ENCODE assay signal across 29 cellular contexts in genomic region chr6:25916330-25916729, GRCh38. TPM values are rescaled to one million over a fixed set of nuclear protein-coding genes. Genes with fewer than 3 reads are reported as not detected.
DNase-seq lines count a peak whose midpoint lies in the region; ATAC-seq, FAIRE-seq and TF ChIP-seq lines count a peak whose summit lies in the region.
"Had no signal": no experiment of that assay in that cellular context is flagged by ENCODE, and none has a peak within 500 bp of the region (broad histone marks: within the 10 kb centered on the region; RNA-seq: fewer than 3 reads in every experiment).

No MANE protein-coding gene starts in this region.

- H3K27ac ChIP-seq in HepG2 (ENCODE audit: extremely low read length, insufficient read depth, low read length) = no peak overlapping the region
- no peak overlapping the region for H3K27ac ChIP-seq in right lobe of liver
- no peak overlapping the region for H3K27ac ChIP-seq in K562 (ENCODE audit: extremely low read depth, low read depth, low read length)
- H3K27ac ChIP-seq: BLaER1 had no signal

- TF ChIP-seq POLR2A in HepG2 (IDR thresholded peaks at IDR 0.05; ENCODE audit: insufficient read depth in 1 of 2, low read depth in 2 of 2, low read length in 2 of 2) = no peak
- no peak for TF ChIP-seq POLR2A in right lobe of liver (IDR thresholded peaks at IDR 0.05)
- no peak for TF ChIP-seq POLR2A in K562 (conservative IDR thresholded peaks at IDR 0.05)

- no peaks in the 10 kb centered on the region for H3K9me1 ChIP-seq in K562 (ENCODE audit: control insufficient read depth, insufficient read depth, low read length)

- TF ChIP-seq CTCF in HepG2 (CRISPR knock-in tag; IDR thresholded peaks at IDR 0.05) = no peak
- no peak for TF ChIP-seq CTCF in right lobe of liver (IDR thresholded peaks at IDR 0.05)
- no peak for TF ChIP-seq CTCF in K562 (IDR thresholded peaks at IDR 0.05 in 2 of 3, conservative IDR thresholded peaks at IDR 0.05 in 1 of 3; ENCODE audit: insufficient read depth in 2 of 3, low read depth in 1 of 3, low read length in 3 of 3)
- TF ChIP-seq CTCF in foreskin fibroblast (IDR thresholded peaks at IDR 0.05; ENCODE audit: low read depth, low read length) = no peak

- POLR2A ChIA-PET in HepG2 (lab: Yijun Ruan, JAX) = interaction anchor here (0.7 to 2.6 kb wide), 3 partner anchors 9 to 16 kb away, joined by 3 to 9 read pairs (median 5); no protein-coding TSS in a partner anchor
- POLR2A ChIA-PET in K562 (lab: Yijun Ruan, JAX) = interaction anchor here (0.6 to 1.9 kb wide), 3 partner anchors 10 to 212 kb away, joined by 3 to 7 read pairs (median 4); no protein-coding TSS in a partner anchor

- intact Hi-C loops in HepG2 (cut with micrococcal nuclease; ENCODE audit: unreplicated experiment) = no loop called here
- intact Hi-C loops in right lobe of liver (cut with DNase I) = no loop called here
- intact Hi-C loops in K562 (cut with micrococcal nuclease) = no loop called here

- TF ChIP-seq RAD21 in HepG2 (CRISPR knock-in tag; IDR thresholded peaks at IDR 0.05) (no peak), K562 (CRISPR knock-in tag; conservative IDR thresholded peaks at IDR 0.05 in 1 of 2, IDR thresholded peaks at IDR 0.05 in 1 of 2) (no peak)

- H3K4me3 ChIP-seq in HepG2 (replicated peaks in 1 of 3; ENCODE audit: insufficient read depth in 1 of 3, low read depth in 2 of 3, low read length in 3 of 3) (no peak overlapping the region), right lobe of liver (no peak overlapping the region), K562 (no peak overlapping the region), foreskin fibroblast (ENCODE audit: low read depth in 1 of 2, low read length in 2 of 2) (no peak overlapping the region)
- H3K4me3 ChIP-seq: BLaER1, GM12878 had no signal

- no peak overlapping the region for H3K9ac ChIP-seq in HepG2 (ENCODE audit: insufficient read depth, low read depth, low read length)
- no peak overlapping the region for H3K9ac ChIP-seq in K562 (ENCODE audit: insufficient read depth in 1 of 2, low read depth in 2 of 2, low read length in 2 of 2)
- H3K9ac ChIP-seq: BLaER1 had no signal

- TF ChIP-seq EP300 in HepG2 (IDR thresholded peaks at IDR 0.05; ENCODE audit: low read depth in 2 of 2, low read length in 2 of 2) (no peak), HepG2 (CRISPR knock-in tag; IDR thresholded peaks at IDR 0.05; ENCODE audit: borderline replicate concordance) (no peak), K562 (IDR thresholded peaks at IDR 0.05; ENCODE audit: low read length) (no peak)

- H3K9me3 ChIP-seq in HepG2 (ENCODE audit: low read length) (no peaks in the 10 kb centered on the region), right lobe of liver (no peaks in the 10 kb centered on the region), K562 (replicated peaks; ENCODE audit: control insufficient read depth, insufficient read depth, low read depth, low read length) (no peaks in the 10 kb centered on the region)
- H3K9me3 ChIP-seq: BE2C, BLaER1 had no signal

- no peaks in the 10 kb centered on the region for H3K79me2 ChIP-seq in HepG2 (ENCODE audit: insufficient read depth, low read length)
- no peaks in the 10 kb centered on the region for H3K79me2 ChIP-seq in K562 (ENCODE audit: control insufficient read depth, insufficient read depth, low read length)

- no TSS peak for BruUV-seq in HepG2 (replicated peaks; lab: Mats Ljungman, UMichigan)
- no TSS peak for BruUV-seq in K562 (replicated peaks; lab: Mats Ljungman, UMichigan)

- DNase-seq in HepG2 (ENCODE audit: low spot score) = no peak
- no peak for DNase-seq in right lobe of liver
- DNase-seq in K562 (ENCODE audit: extremely low read depth in 1 of 4, low spot score in 3 of 4) = no peak
- DNase-seq in foreskin fibroblast = no peak
- DNase-seq: 8988T; ACHN; BE2C; C1 segment of cervical spinal cord; CD4-positive, alpha-beta memory T cell; CD4-positive, CD25-positive, alpha-beta regulatory T cell; CD8-positive, alpha-beta memory T cell; COR-L47; DMS 273 treated with DMSO at 0.1 percent for 48 hours; DMS153; DMS53; DMS79; DND-41; EL; GDM1 had no signal

- FAIRE-seq in HepG2 (lab: Jason Lieb, UNC) = no peak
- no peak for FAIRE-seq in K562 (lab: Jason Lieb, UNC)
- FAIRE-seq: A204.1, GM12878, GM12892, GM18507 had no signal

- H3K27me3 ChIP-seq in HepG2 (ENCODE audit: control insufficient read depth in 1 of 2, insufficient read depth in 2 of 2, low read length in 2 of 2) (no peaks in the 10 kb centered on the region), right lobe of liver (no peaks in the 10 kb centered on the region), K562 (ENCODE audit: control insufficient read depth in 2 of 2, insufficient read depth in 2 of 2, low read length in 2 of 2) (peaks cover 0 to 6% of the 10 kb centered on the region in 2 experiments; a peak in 1 of 5 replicates)
- H3K27me3 ChIP-seq: BE2C, BLaER1 had no signal

- H3K4me2 ChIP-seq in HepG2 (ENCODE audit: low read depth, low read length) = no peak overlapping the region
- no peak overlapping the region for H3K4me2 ChIP-seq in K562 (ENCODE audit: insufficient read depth, low read length)
- H3K4me2 ChIP-seq: BLaER1 had no signal

- CTCF ChIA-PET in HepG2 (lab: Yijun Ruan, JAX; ENCODE audit: low intra/inter-chr PET ratio, low total read pairs) (no interaction called here), K562 (lab: Yijun Ruan, JAX; ENCODE audit: low intra/inter-chr PET ratio) (no interaction called here)

- H4K20me1 ChIP-seq in HepG2 (ENCODE audit: insufficient read depth, low read length) = no peaks in the 10 kb centered on the region
- no peaks in the 10 kb centered on the region for H4K20me1 ChIP-seq in K562 (replicated peaks; ENCODE audit: control insufficient read depth, insufficient read depth, low read length)
- H4K20me1 ChIP-seq: BLaER1 had no signal

- H3K4me1 ChIP-seq in HepG2 (ENCODE audit: insufficient read depth, low read length) (peaks cover 34% of the 10 kb centered on the region), right lobe of liver (peaks cover 0 to 18% (median 9%) of the 10 kb centered on the region in 4 donors), K562 (replicated peaks in 1 of 2; ENCODE audit: control insufficient read depth in 2 of 2, insufficient read depth in 2 of 2, low read length in 2 of 2) (peaks cover 0 to 2% of the 10 kb centered on the region in 2 experiments; a peak in 1 of 5 replicates)
- H3K4me1 ChIP-seq: BE2C had no signal

- in situ Hi-C loops in HepG2 (cut with HindIII; ENCODE audit: extremely low pct_ligation_motif_present, low pct_unique_long_range_greater_than_20kb) (no loop called here), K562 (cut with MboI) (no loop called here)

- H3K36me3 ChIP-seq in HepG2 (replicated peaks in 1 of 2; ENCODE audit: control insufficient read depth in 1 of 2, insufficient read depth in 2 of 2, low read length in 2 of 2) (peaks cover 4 to 25% of the 10 kb centered on the region in 2 experiments), right lobe of liver (peaks cover 0 to 50% (median 17%) of the 10 kb centered on the region in 4 donors), K562 (ENCODE audit: control insufficient read depth, insufficient read depth, low read length) (no peaks in the 10 kb centered on the region)
- H3K36me3 ChIP-seq: BE2C, BLaER1 had no signal

- no peak for ATAC-seq in HepG2
- ATAC-seq in right lobe of liver = no peak
- no peak for ATAC-seq in K562
- ATAC-seq: GM12878 had no signal

- no peak overlapping the region for H2AFZ ChIP-seq in HepG2 (ENCODE audit: low read length)
- no peak overlapping the region for H2AFZ ChIP-seq in K562 (ENCODE audit: low read depth, low read length)

- 95% methylated on average over 3 of the region's 3 CpGs for WGBS in HepG2 (ENCODE audit: low lambda C conversion rate)
- 67% methylated on average over 3 of the region's 3 CpGs for WGBS in right lobe of liver (ENCODE audit: insufficient coverage, low coverage, low lambda C conversion rate, missing lambda C conversion rate)
- WGBS in K562 (ENCODE audit: insufficient coverage, low coverage, missing lambda C conversion rate) = 8% methylated on average over 3 of the region's 3 CpGs

RNA-seq across cellular contexts. Expression of gene SLC17A2, which starts 14.2 kb away (rescaled TPM):
- total RNA-seq in HepG2 (2016; rRNA removed; fragmentation: Illumina TruSeq; extraction: Trizol) = 7.0 and 11.2 TPM in 2 replicates
- total RNA-seq in HepG2 (2016; cell fraction: cytosol; rRNA removed; fragmentation: Illumina TruSeq; extraction: Trizol; ENCODE audit: low read depth) = 2.2 and 2.7 TPM in 2 replicates
- total RNA-seq in HepG2 (2016; cell fraction: insoluble cytoplasmic fraction; rRNA removed; fragmentation: Illumina TruSeq; extraction: Trizol) = 9.2 and 10.7 TPM in 2 replicates
- 5.8 and 6.7 TPM in 2 replicates for total RNA-seq in HepG2 (2016; cell fraction: membrane; rRNA removed; fragmentation: Illumina TruSeq; extraction: Trizol)
- 9.4 and 10.7 TPM in 2 replicates for total RNA-seq in HepG2 (2016; cell fraction: nucleus; rRNA removed; fragmentation: Illumina TruSeq; extraction: Trizol)
- polyA plus RNA-seq in HepG2 (2011; rRNA removed) = 32.4 and 46.4 TPM in 2 replicates
- 25.3 and 48.3 TPM in 2 replicates for polyA plus RNA-seq in HepG2 (2011; cell fraction: cytosol; rRNA removed)
- 27.5 and 41.5 TPM in 2 replicates for polyA plus RNA-seq in HepG2 (2011; cell fraction: nucleus; rRNA removed)
- polyA plus RNA-seq in HepG2 (2012) = 29.6 and 59.7 TPM in 2 replicates
- polyA plus RNA-seq in HepG2 (2016; cell fraction: cytosol; fragmentation: Illumina TruSeq; extraction: Trizol; ENCODE audit: low read depth) = 0.93 and 0.97 TPM in 2 replicates
- 6.3 and 7.7 TPM in 2 replicates for polyA plus RNA-seq in HepG2 (2016; cell fraction: insoluble cytoplasmic fraction; fragmentation: Illumina TruSeq; extraction: Trizol; ENCODE audit: low read depth)
- 2.5 and 2.7 TPM in 2 replicates for polyA plus RNA-seq in HepG2 (2016; cell fraction: membrane; fragmentation: Illumina TruSeq; extraction: Trizol; ENCODE audit: low read depth)
- polyA plus RNA-seq in HepG2 (2016; cell fraction: nucleus; fragmentation: Illumina TruSeq; extraction: Trizol; ENCODE audit: insufficient read depth, low read depth) = 13.0 and 13.3 TPM in 2 replicates
- polyA minus RNA-seq in HepG2 (2011; rRNA and poly(A)+ RNA removed; ENCODE audit: low replicate concordance) = 42.4 TPM in 1 of 2 replicates, not detected in the other
- 14.6 and 22.0 TPM in 2 replicates for polyA minus RNA-seq in HepG2 (2011; cell fraction: cytosol; rRNA and poly(A)+ RNA removed)
- polyA minus RNA-seq in HepG2 (2011; cell fraction: nucleus; rRNA and poly(A)+ RNA removed) = 23.2 and 41.0 TPM in 2 replicates
- total RNA-seq in right lobe of liver = 10 to 100 TPM; 23.3 to 40.7 (median 33.4) TPM
- not detected in 2 replicates for total RNA-seq in K562 (2011; cell fraction: chromatin; rRNA removed; ENCODE audit: low replicate concordance)
- total RNA-seq in K562 (2011; cell fraction: nucleolus; rRNA removed) = not detected in 2 replicates
- total RNA-seq in K562 (2011; cell fraction: nucleoplasm; rRNA removed) = not detected in 2 replicates
- not detected in 2 replicates for total RNA-seq in K562 (2014; rRNA removed)
- total RNA-seq in K562 (2014; rRNA removed; fragmentation: Illumina TruSeq; extraction: Trizol) = not detected in 2 replicates
- not detected in 2 replicates for total RNA-seq in K562 (2015; rRNA removed; fragmentation: Illumina TruSeq; extraction: Trizol)
- total RNA-seq in K562 (2021) = not detected in 2 replicates
- polyA plus RNA-seq in K562 (2011; rRNA removed) = not detected in 2 replicates
- polyA plus RNA-seq in K562 (2011; cell fraction: cytosol; rRNA removed) = not detected in 2 replicates
- polyA plus RNA-seq in K562 (2011; cell fraction: nucleus; rRNA removed) = not detected in 2 replicates
- not detected in 2 replicates for polyA plus RNA-seq in K562 (2012)
- polyA plus RNA-seq in K562 (2014; fragmentation: Illumina TruSeq; extraction: Trizol) = not detected in 2 replicates
- not detected for polyA plus RNA-seq in K562 (2014; fragmentation: Nextera tagmentation; extraction: Ambion mirVana)
- polyA plus RNA-seq in K562 (2014; rRNA removed) = not detected in 2 replicates
- polyA minus RNA-seq in K562 (2011; rRNA and poly(A)+ RNA removed) = not detected in 2 replicates
- not detected in 2 replicates for polyA minus RNA-seq in K562 (2011; cell fraction: cytosol; rRNA and poly(A)+ RNA removed)
- polyA minus RNA-seq in K562 (2011; cell fraction: nucleus; rRNA and poly(A)+ RNA removed) = not detected in 2 replicates
- total RNA-seq: A673; CD4-positive, alpha-beta memory T cell; CD4-positive, CD25-positive, alpha-beta regulatory T cell; CD8-positive, alpha-beta memory T cell; Daoy; G401; GM12878 had no signal
- polyA plus RNA-seq: AG04450; CD14-positive monocyte; CD4-positive, alpha-beta memory T cell; CD4-positive, CD25-positive, alpha-beta regulatory T cell; CD8-positive, alpha-beta memory T cell; GM12878 had no signal

RNA-seq across cellular contexts. Expression of gene SLC17A3, which starts 42.3 kb away (rescaled TPM):
- total RNA-seq in HepG2 (2016; rRNA removed; fragmentation: Illumina TruSeq; extraction: Trizol) = 0.09 TPM in 1 of 2 replicates, not detected in the other
- total RNA-seq in HepG2 (2016; cell fraction: cytosol; rRNA removed; fragmentation: Illumina TruSeq; extraction: Trizol; ENCODE audit: low read depth) = not detected in 2 replicates
- total RNA-seq in HepG2 (2016; cell fraction: insoluble cytoplasmic fraction; rRNA removed; fragmentation: Illumina TruSeq; extraction: Trizol) = not detected in 2 replicates
- not detected in 2 replicates for total RNA-seq in HepG2 (2016; cell fraction: membrane; rRNA removed; fragmentation: Illumina TruSeq; extraction: Trizol)
- not detected in 2 replicates for total RNA-seq in HepG2 (2016; cell fraction: nucleus; rRNA removed; fragmentation: Illumina TruSeq; extraction: Trizol)
- 0.08 and 0.11 TPM in 2 replicates for polyA plus RNA-seq in HepG2 (2011; rRNA removed)
- polyA plus RNA-seq in HepG2 (2011; cell fraction: cytosol; rRNA removed) = 0.05 TPM in 1 of 2 replicates, not detected in the other
- polyA plus RNA-seq in HepG2 (2011; cell fraction: nucleus; rRNA removed) = 0.48 and 0.58 TPM in 2 replicates
- polyA plus RNA-seq in HepG2 (2012) = 0.60 and 2.0 TPM in 2 replicates
- not detected in 2 replicates for polyA plus RNA-seq in HepG2 (2016; cell fraction: cytosol; fragmentation: Illumina TruSeq; extraction: Trizol; ENCODE audit: low read depth)
- not detected in 2 replicates for polyA plus RNA-seq in HepG2 (2016; cell fraction: insoluble cytoplasmic fraction; fragmentation: Illumina TruSeq; extraction: Trizol; ENCODE audit: low read depth)
- not detected in 2 replicates for polyA plus RNA-seq in HepG2 (2016; cell fraction: membrane; fragmentation: Illumina TruSeq; extraction: Trizol; ENCODE audit: low read depth)
- polyA plus RNA-seq in HepG2 (2016; cell fraction: nucleus; fragmentation: Illumina TruSeq; extraction: Trizol; ENCODE audit: insufficient read depth, low read depth) = not detected in 2 replicates
- not detected in 2 replicates for polyA minus RNA-seq in HepG2 (2011; rRNA and poly(A)+ RNA removed; ENCODE audit: low replicate concordance)
- polyA minus RNA-seq in HepG2 (2011; cell fraction: cytosol; rRNA and poly(A)+ RNA removed) = not detected in 2 replicates
- not detected in 2 replicates for polyA minus RNA-seq in HepG2 (2011; cell fraction: nucleus; rRNA and poly(A)+ RNA removed)
- total RNA-seq in right lobe of liver = 10 to 100 TPM in 5 of 6 experiments, 1 to 10 TPM in 1; 9.5 to 31.4 (median 20.8) TPM
- not detected in 2 replicates for total RNA-seq in K562 (2011; cell fraction: chromatin; rRNA removed; ENCODE audit: low replicate concordance)
- total RNA-seq in K562 (2011; cell fraction: nucleolus; rRNA removed) = not detected in 2 replicates
- not detected in 2 replicates for total RNA-seq in K562 (2011; cell fraction: nucleoplasm; rRNA removed)
- total RNA-seq in K562 (2014; rRNA removed) = not detected in 2 replicates
- total RNA-seq in K562 (2014; rRNA removed; fragmentation: Illumina TruSeq; extraction: Trizol) = not detected in 2 replicates
- total RNA-seq in K562 (2015; rRNA removed; fragmentation: Illumina TruSeq; extraction: Trizol) = not detected in 2 replicates
- not detected in 2 replicates for total RNA-seq in K562 (2021)
- 0.08 TPM in 1 of 2 replicates, not detected in the other for polyA plus RNA-seq in K562 (2011; rRNA removed)
- not detected in 2 replicates for polyA plus RNA-seq in K562 (2011; cell fraction: cytosol; rRNA removed)
- polyA plus RNA-seq in K562 (2011; cell fraction: nucleus; rRNA removed) = 0.11 TPM in 1 of 2 replicates, not detected in the other
- 0.32 TPM in 1 of 2 replicates, not detected in the other for polyA plus RNA-seq in K562 (2012)
- polyA plus RNA-seq in K562 (2014; fragmentation: Illumina TruSeq; extraction: Trizol) = not detected in 2 replicates
- under 1 TPM in 1 of 2 experiments, not detected in 1; 0.04 TPM for polyA plus RNA-seq in K562 (2014; fragmentation: Nextera tagmentation; extraction: Ambion mirVana)
- not detected in 2 replicates for polyA plus RNA-seq in K562 (2014; rRNA removed)
- not detected in 2 replicates for polyA minus RNA-seq in K562 (2011; rRNA and poly(A)+ RNA removed)
- not detected in 2 replicates for polyA minus RNA-seq in K562 (2011; cell fraction: cytosol; rRNA and poly(A)+ RNA removed)
- polyA minus RNA-seq in K562 (2011; cell fraction: nucleus; rRNA and poly(A)+ RNA removed) = not detected in 2 replicates
- total RNA-seq: A673; CD4-positive, CD25-positive, alpha-beta regulatory T cell; CD8-positive, alpha-beta memory T cell; Daoy; G401; GM12878 had no signal
- polyA plus RNA-seq: CD14-positive monocyte; CD8-positive, alpha-beta memory T cell; GM12878 had no signal

RNA-seq across cellular contexts. Expression of gene TRIM38, which starts 46.3 kb away (rescaled TPM):
- total RNA-seq in HepG2 (2016; rRNA removed; fragmentation: Illumina TruSeq; extraction: Trizol) = 2.5 and 3.6 TPM in 2 replicates
- 0.40 and 0.44 TPM in 2 replicates for total RNA-seq in HepG2 (2016; cell fraction: cytosol; rRNA removed; fragmentation: Illumina TruSeq; extraction: Trizol; ENCODE audit: low read depth)
- total RNA-seq in HepG2 (2016; cell fraction: insoluble cytoplasmic fraction; rRNA removed; fragmentation: Illumina TruSeq; extraction: Trizol) = 2.6 and 3.4 TPM in 2 replicates
- 1.1 TPM in 2 replicates for total RNA-seq in HepG2 (2016; cell fraction: membrane; rRNA removed; fragmentation: Illumina TruSeq; extraction: Trizol)
- 3.4 TPM in 2 replicates for total RNA-seq in HepG2 (2016; cell fraction: nucleus; rRNA removed; fragmentation: Illumina TruSeq; extraction: Trizol)
- polyA plus RNA-seq in HepG2 (2011; rRNA removed) = 3.1 and 3.7 TPM in 2 replicates
- polyA plus RNA-seq in HepG2 (2011; cell fraction: cytosol; rRNA removed) = 1.1 and 1.8 TPM in 2 replicates
- polyA plus RNA-seq in HepG2 (2011; cell fraction: nucleus; rRNA removed) = 4.0 and 5.6 TPM in 2 replicates
- 2.3 and 2.9 TPM in 2 replicates for polyA plus RNA-seq in HepG2 (2012)
- 0.16 and 0.17 TPM in 2 replicates for polyA plus RNA-seq in HepG2 (2016; cell fraction: cytosol; fragmentation: Illumina TruSeq; extraction: Trizol; ENCODE audit: low read depth)
- polyA plus RNA-seq in HepG2 (2016; cell fraction: insoluble cytoplasmic fraction; fragmentation: Illumina TruSeq; extraction: Trizol; ENCODE audit: low read depth) = 2.1 and 2.5 TPM in 2 replicates
- polyA plus RNA-seq in HepG2 (2016; cell fraction: membrane; fragmentation: Illumina TruSeq; extraction: Trizol; ENCODE audit: low read depth) = 0.42 and 0.45 TPM in 2 replicates
- polyA plus RNA-seq in HepG2 (2016; cell fraction: nucleus; fragmentation: Illumina TruSeq; extraction: Trizol; ENCODE audit: insufficient read depth, low read depth) = 4.1 and 4.8 TPM in 2 replicates
- 2.6 and 4.4 TPM in 2 replicates for polyA minus RNA-seq in HepG2 (2011; rRNA and poly(A)+ RNA removed; ENCODE audit: low replicate concordance)
- polyA minus RNA-seq in HepG2 (2011; cell fraction: cytosol; rRNA and poly(A)+ RNA removed) = 1.8 and 2.8 TPM in 2 replicates
- polyA minus RNA-seq in HepG2 (2011; cell fraction: nucleus; rRNA and poly(A)+ RNA removed) = 8.8 and 11.1 TPM in 2 replicates
- 1 to 10 TPM; 3.1 to 7.2 (median 4.5) TPM for total RNA-seq in right lobe of liver
- 7.8 and 13.4 TPM in 2 replicates for total RNA-seq in K562 (2011; cell fraction: chromatin; rRNA removed; ENCODE audit: low replicate concordance)
- total RNA-seq in K562 (2011; cell fraction: nucleolus; rRNA removed) = 4.8 and 5.9 TPM in 2 replicates
- total RNA-seq in K562 (2011; cell fraction: nucleoplasm; rRNA removed) = 8.2 and 15.0 TPM in 2 replicates
- 4.4 and 4.8 TPM in 2 replicates for total RNA-seq in K562 (2014; rRNA removed)
- total RNA-seq in K562 (2014; rRNA removed; fragmentation: Illumina TruSeq; extraction: Trizol) = 6.5 and 7.3 TPM in 2 replicates
- total RNA-seq in K562 (2015; rRNA removed; fragmentation: Illumina TruSeq; extraction: Trizol) = 6.1 and 6.7 TPM in 2 replicates
- total RNA-seq in K562 (2021) = 5.3 and 6.3 TPM in 2 replicates
- polyA plus RNA-seq in K562 (2011; rRNA removed) = 4.8 and 6.7 TPM in 2 replicates
- polyA plus RNA-seq in K562 (2011; cell fraction: cytosol; rRNA removed) = 2.0 and 2.8 TPM in 2 replicates
- polyA plus RNA-seq in K562 (2011; cell fraction: nucleus; rRNA removed) = 6.6 and 8.0 TPM in 2 replicates
- polyA plus RNA-seq in K562 (2012) = 3.9 and 8.4 TPM in 2 replicates
- 5.9 and 6.6 TPM in 2 replicates for polyA plus RNA-seq in K562 (2014; fragmentation: Illumina TruSeq; extraction: Trizol)
- polyA plus RNA-seq in K562 (2014; fragmentation: Nextera tagmentation; extraction: Ambion mirVana) = 1 to 10 TPM; 1.7 to 2.3 TPM
- polyA plus RNA-seq in K562 (2014; rRNA removed) = 5.2 and 5.7 TPM in 2 replicates
- polyA minus RNA-seq in K562 (2011; rRNA and poly(A)+ RNA removed) = 7.4 and 7.6 TPM in 2 replicates
- 2.9 and 3.2 TPM in 2 replicates for polyA minus RNA-seq in K562 (2011; cell fraction: cytosol; rRNA and poly(A)+ RNA removed)
- 5.3 and 6.3 TPM in 2 replicates for polyA minus RNA-seq in K562 (2011; cell fraction: nucleus; rRNA and poly(A)+ RNA removed)

Comparison
In these comparisons a context has a peak if more than half of its experiments do, and no peak if none do; other contexts are left out.
1. RNA of gene SLC17A3, which starts 42.3 kb away (total RNA-seq): 9.5 to 31.4 TPM in right lobe of liver; 0.09 TPM in HepG2 and not detected in K562; every median in the first group is over 4 times any median in the second.
2. Of the 241 proteins assayed by ChIP-seq in both HepG2 and K562: peak only in HepG2: none; only in K562: ESRRA; in both: CEBPB and CEBPG; in neither: 238.